Comparison of ENCODE assay signal across 1 cellular context in genomic region chr7:6451224-6451705, GRCh38.
TF ChIP-seq lines count a peak whose summit lies in the region.

No MANE protein-coding gene starts in this region.

TF ChIP-seq in K562, 482 proteins besides CTCF, POLR2A, EP300 and RAD21 (continued from another document and continues in another):
- TF ChIP-seq CHD7 (IDR thresholded peaks at IDR 0.05; ENCODE audit: low read depth, low read length) (no peak), ESRRA (IDR thresholded peaks at IDR 0.05; ENCODE audit: borderline replicate concordance, low read depth) (peak; percentile 41; the same call in 1 of the 2 replicates), ZNF143 (CRISPR knock-in tag; IDR thresholded peaks at IDR 0.05) (no peak), ZZZ3 (IDR thresholded peaks at IDR 0.05) (no peak), ZNF134 (CRISPR knock-in tag; conservative IDR thresholded peaks at IDR 0.05) (0 out of 2 replicates have a peak, but pooled peaks have one; percentile 38), PHB (CRISPR knock-in tag; IDR thresholded peaks at IDR 0.05) (no peak), CBFA2T3 (IDR thresholded peaks at IDR 0.05) (peak; percentile 99), ZKSCAN8 (CRISPR knock-in tag; IDR thresholded peaks at IDR 0.05) (0 out of 2 replicates have a peak, but pooled peaks have one; percentile 32), TSHZ1 (CRISPR knock-in tag; IDR thresholded peaks at IDR 0.05) (no peak), ZNF347 (CRISPR knock-in tag; IDR thresholded peaks at IDR 0.05; ENCODE audit: low read depth) (no peak), ZNF3 (CRISPR knock-in tag; IDR thresholded peaks at IDR 0.05) (no peak), NR2C1 (IDR thresholded peaks at IDR 0.05) (no peak), NR2C1 (tag; IDR thresholded peaks at IDR 0.05) (peak; percentile 51), TSC22D4 (tag; IDR thresholded peaks at IDR 0.05) (no peak), ZNF184 (CRISPR knock-in tag; IDR thresholded peaks at IDR 0.05) (no peak), RHOXF2B (CRISPR knock-in tag; conservative IDR thresholded peaks at IDR 0.05) (no peak), TCF15 (CRISPR knock-in tag; IDR thresholded peaks at IDR 0.05) (no peak), ZSCAN32 (CRISPR knock-in tag; IDR thresholded peaks at IDR 0.05) (no peak), RBM15 (IDR thresholded peaks at IDR 0.05; ENCODE audit: insufficient read depth, low read length) (no peak), FOS (IDR thresholded peaks at IDR 0.05; ENCODE audit: extremely low read depth, insufficient read length) (no peak), ZNF512 (tag; IDR thresholded peaks at IDR 0.05) (no peak), BCL6 (CRISPR knock-in tag; IDR thresholded peaks at IDR 0.05) (no peak), SMARCC2 (IDR thresholded peaks at IDR 0.05; ENCODE audit: low read depth) (peak; percentile 91), ZNF449 (CRISPR knock-in tag; IDR thresholded peaks at IDR 0.05) (no peak), ZNF408 (CRISPR knock-in tag; IDR thresholded peaks at IDR 0.05; ENCODE audit: low read depth) (no peak), GATA2 (CRISPR knock-in tag; IDR thresholded peaks at IDR 0.05) (peak; percentile 97), SAFB (IDR thresholded peaks at IDR 0.05; ENCODE audit: borderline replicate concordance, low read depth, low read length) (no peak), MNT (conservative IDR thresholded peaks at IDR 0.05) (peak in 1 of 2 experiments; percentile 40; a peak in 1 of 4 replicates), MXI1 (IDR thresholded peaks at IDR 0.05; ENCODE audit: low read depth, low read length) (peak; percentile 72; the same call in 1 of the 2 replicates), THAP7 (CRISPR knock-in tag; IDR thresholded peaks at IDR 0.05) (no peak), GATAD2B (IDR thresholded peaks at IDR 0.05; ENCODE audit: borderline replicate concordance) (peak; percentile 86), ZNF707 (CRISPR knock-in tag; conservative IDR thresholded peaks at IDR 0.05) (no peak), PKNOX1 (IDR thresholded peaks at IDR 0.05) (0 out of 2 replicates have a peak, but pooled peaks have one; percentile 29), MTF1 (CRISPR knock-in tag; IDR thresholded peaks at IDR 0.05; ENCODE audit: borderline replicate concordance) (no peak), RFX7 (CRISPR knock-in tag; IDR thresholded peaks at IDR 0.05) (no peak), CREB1 (IDR thresholded peaks at IDR 0.05) (peak; percentile 53), CREB1 (CRISPR knock-in tag; IDR thresholded peaks at IDR 0.05) (no peak; the same call in 1 of the 2 replicates), FOXO4 (CRISPR knock-in tag; IDR thresholded peaks at IDR 0.05) (no peak), RB1 (IDR thresholded peaks at IDR 0.05; ENCODE audit: low read depth) (no peak; the same call in 1 of the 2 replicates)
